15 cellular contexts compared by ENCODE assay signal in the genomic region with DNA sequence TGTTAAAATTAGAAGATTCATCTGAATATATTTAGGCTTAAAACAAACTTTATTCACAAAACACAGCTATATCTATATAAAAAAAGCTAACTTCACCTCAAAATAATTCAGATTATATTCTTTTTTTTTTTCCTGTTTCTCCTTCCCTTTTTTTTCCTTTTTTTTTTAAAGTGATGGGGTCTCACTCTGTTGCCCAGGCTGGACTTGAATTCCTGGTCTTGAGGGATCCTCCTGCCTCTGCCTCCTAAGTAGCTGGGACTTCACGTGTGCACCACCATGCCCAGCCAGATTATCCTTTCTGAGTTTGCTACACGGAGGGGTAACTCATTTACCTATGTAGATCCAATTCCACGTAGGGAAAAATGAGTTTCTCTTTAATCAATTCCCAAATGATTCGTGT. TPM values are rescaled to one million over a fixed set of nuclear protein-coding genes. Genes with fewer than 3 reads are reported as not detected.
DNase-seq lines count a peak whose midpoint lies in the region; ATAC-seq and TF ChIP-seq lines count a peak whose summit lies in the region.
"Had no signal": no experiment of that assay in that cellular context is flagged by ENCODE, and none has a peak within 500 bp of the region (broad histone marks: within the 10 kb centered on the region; RNA-seq: fewer than 3 reads in every experiment).

No MANE protein-coding gene starts in this region.

- peak overlapping the region in 1 of 5 experiments; percentile 35 for H3K27ac Mint-ChIP-seq in brain
- peak overlapping the region in 4 of 6 donors; percentile 49 to 91 (median 54) for H3K27ac Mint-ChIP-seq in naive B cell

- no peaks in the 10 kb centered on the region for H3K27me3 ChIP-seq in BLaER1

- H3K4me3 Mint-ChIP-seq in brain, result peak overlapping the region in 4 of 5 experiments; percentile 24 to 49 (median 46)
- peak overlapping the region in 6 of 8 donors; percentile 29 to 79 (median 48) for H3K4me3 Mint-ChIP-seq in naive B cell
- H3K4me3 Mint-ChIP-seq: CD8-positive, alpha-beta memory T cell had no signal

- no peak overlapping the region for H3K9ac ChIP-seq in BLaER1

- no peak for TF ChIP-seq POLR2A in NB4 (IDR thresholded peaks at IDR 0.05; ENCODE audit: extremely low read depth, insufficient read length)

- H3K36me3 ChIP-seq in BLaER1, result peaks cover 68% of the 10 kb centered on the region

- no peak overlapping the region for H3K27ac ChIP-seq in BLaER1

- H3K4me3 ChIP-seq in BLaER1 (no peak overlapping the region), NB4 (ENCODE audit: low read depth, low read length) (peak overlapping the region; percentile 22)

- TF ChIP-seq CTCF in NB4 (IDR thresholded peaks at IDR 0.05; ENCODE audit: low read depth, low read length) (no peak), brain (conservative IDR thresholded peaks at IDR 0.05) (no peak)

- peaks cover 10% of the 10 kb centered on the region for H3K27me3 Mint-ChIP-seq in brain
- H3K27me3 Mint-ChIP-seq in naive B cell, result no peaks in the 10 kb centered on the region
- H3K27me3 Mint-ChIP-seq: CD8-positive, alpha-beta memory T cell had no signal

- peaks cover 11% of the 10 kb centered on the region for H4K20me1 ChIP-seq in BLaER1

- H3K9me3 Mint-ChIP-seq in brain (peaks cover 0 to 2% (median 0%) of the 10 kb centered on the region in 5 experiments), naive B cell (no peaks in the 10 kb centered on the region)
- H3K9me3 Mint-ChIP-seq: CD8-positive, alpha-beta memory T cell had no signal

- H3K36me3 Mint-ChIP-seq in brain (peaks cover 72% of the 10 kb centered on the region), naive B cell (peaks cover 8 to 21% of the 10 kb centered on the region in 2 donors)

- peak overlapping the region; percentile 15 for H3K4me2 ChIP-seq in BLaER1

- H3K4me1 Mint-ChIP-seq in brain, result peaks cover 77% of the 10 kb centered on the region
- peaks cover 33 to 63% (median 57%) of the 10 kb centered on the region in 3 donors for H3K4me1 Mint-ChIP-seq in naive B cell

- ATAC-seq in naive B cell (ENCODE audit: low read depth in 2 of 2) (no peak), GM21825 (IDR thresholded peaks at IDR 0.05; ENCODE audit: unreplicated experiment) (no peak)
- ATAC-seq: Panc1, Right ventricle myocardium inferior, SK-N-SH treated with all-trans-retinoic acid at 6 μM for 48 hours had no signal

- DNase-seq in NB4 (ENCODE audit: low read depth) (no peak), naive B cell (no peak), GF-D8 (lab: John Stamatoyannopoulos, UW) (no peak), NCI-H1092 treated with DMSO at 0.1 percent for 48 hours (lab: John Stamatoyannopoulos, UW) (no peak), activated gamma-delta T cell treated with Interleukin-2 at 50 U/mL for 16 hours (no peak)
- DNase-seq: ACHN; CD8-positive, alpha-beta memory T cell; NCI-H1105; NCI-H187 had no signal

- H3K4me1 ChIP-seq in BLaER1, result peaks cover 69% of the 10 kb centered on the region

- no peaks in the 10 kb centered on the region for H3K9me3 ChIP-seq in BLaER1

RNA-seq across cellular contexts. Expression of a gene that starts 3.8 kb away (rescaled TPM):
- polyA plus RNA-seq in brain (ENCODE audit: insufficient read depth, low read depth, low replicate concordance) (34.7 TPM), naive B cell (ENCODE audit: low read depth in 6 of 6) (10 to 100 TPM in 2 of 6 donors, 1 to 10 TPM in 4; 6.7 to 10.6 (median 8.7) TPM)

RNA-seq across cellular contexts. Expression of a gene that starts 15.0 kb away (rescaled TPM):
- polyA plus RNA-seq in brain (ENCODE audit: insufficient read depth, low read depth, low replicate concordance) (3.7 TPM), naive B cell (ENCODE audit: low read depth in 6 of 6) (10 to 100 TPM in 5 of 6 donors, 1 to 10 TPM in 1; 3.6 to 16.8 (median 13.9) TPM)
